In the genomic region with DNA sequence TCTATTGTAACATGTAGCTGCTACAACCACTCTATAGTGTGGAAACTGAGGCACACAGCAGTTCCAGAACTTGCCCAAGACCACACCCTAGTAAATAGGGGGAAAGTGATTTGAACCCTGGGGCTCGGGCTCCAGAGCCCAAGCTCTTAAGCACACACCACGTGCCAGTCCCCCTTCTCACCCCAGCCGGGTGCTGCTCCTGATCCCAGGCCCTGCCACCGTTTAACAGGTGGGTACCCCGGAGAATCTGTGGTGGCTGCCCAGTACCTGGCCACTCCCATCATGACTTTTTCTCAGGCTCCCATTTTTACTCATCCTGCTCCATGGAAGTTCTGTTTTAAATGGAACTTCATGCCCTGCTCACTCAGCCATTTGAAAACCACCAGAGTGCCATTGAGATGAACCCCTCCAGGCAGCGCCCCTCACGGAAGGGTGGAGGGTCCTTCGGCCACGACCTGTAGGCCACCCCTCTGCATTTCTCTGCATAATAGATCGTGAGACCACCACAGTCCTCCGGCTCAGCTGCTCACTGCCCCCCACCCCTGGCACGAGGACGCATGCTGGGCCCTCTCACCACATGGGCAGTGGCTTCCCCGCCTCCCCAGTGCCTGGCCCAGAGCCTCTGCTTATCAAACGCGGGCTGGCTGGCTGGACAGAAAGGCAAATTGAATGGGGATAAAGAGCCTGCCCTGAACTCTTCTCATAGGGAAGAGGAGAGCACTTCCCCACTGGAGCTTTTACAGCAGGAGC, we compare ENCODE assay signal across 1 cellular context.
TF ChIP-seq lines count a peak whose summit lies in the region.

No MANE protein-coding gene starts in this region.

TF ChIP-seq in H1, 55 proteins besides CTCF, POLR2A, EP300 and RAD21:
- TF ChIP-seq JUND (IDR thresholded peaks at IDR 0.05; ENCODE audit: low read length) (no peak), SUZ12 (IDR thresholded peaks at IDR 0.05; ENCODE audit: low read length) (no peak), TEAD4 (IDR thresholded peaks at IDR 0.05; ENCODE audit: low read depth, low read length) (no peak), RFX5 (IDR thresholded peaks at IDR 0.05; ENCODE audit: borderline replicate concordance, low read depth, low read length) (no peak), SP4 (IDR thresholded peaks at IDR 0.05; ENCODE audit: low read length) (no peak), SRF (IDR thresholded peaks at IDR 0.05; ENCODE audit: low read depth, low read length) (no peak), SAP30 (IDR thresholded peaks at IDR 0.05; ENCODE audit: insufficient read depth, insufficient replicate concordance, low read length) (no peak), RNF2 (IDR thresholded peaks at IDR 0.05; ENCODE audit: borderline replicate concordance, low read depth, low read length, missing control alignments, poor library complexity, severe bottlenecking) (no peak), GABPA (IDR thresholded peaks at IDR 0.05; ENCODE audit: borderline replicate concordance, insufficient read depth, low read length) (no peak), KDM1A (IDR thresholded peaks at IDR 0.05; ENCODE audit: borderline replicate concordance, low read length) (no peak), CBX5 (IDR thresholded peaks at IDR 0.05; ENCODE audit: low read depth, low read length) (no peak)
- TF ChIP-seq, protein P1, sequence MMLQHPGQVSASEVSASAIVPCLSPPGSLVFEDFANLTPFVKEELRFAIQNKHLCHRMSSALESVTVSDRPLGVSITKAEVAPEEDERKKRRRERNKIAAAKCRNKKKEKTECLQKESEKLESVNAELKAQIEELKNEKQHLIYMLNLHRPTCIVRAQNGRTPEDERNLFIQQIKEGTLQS (IDR thresholded peaks at IDR 0.05; ENCODE audit: insufficient read depth, low read depth, low read length) = no peak
TF ChIP-seq in H1: peak in this region for 0.
